26 cellular contexts compared by ENCODE assay signal in the genomic region with DNA sequence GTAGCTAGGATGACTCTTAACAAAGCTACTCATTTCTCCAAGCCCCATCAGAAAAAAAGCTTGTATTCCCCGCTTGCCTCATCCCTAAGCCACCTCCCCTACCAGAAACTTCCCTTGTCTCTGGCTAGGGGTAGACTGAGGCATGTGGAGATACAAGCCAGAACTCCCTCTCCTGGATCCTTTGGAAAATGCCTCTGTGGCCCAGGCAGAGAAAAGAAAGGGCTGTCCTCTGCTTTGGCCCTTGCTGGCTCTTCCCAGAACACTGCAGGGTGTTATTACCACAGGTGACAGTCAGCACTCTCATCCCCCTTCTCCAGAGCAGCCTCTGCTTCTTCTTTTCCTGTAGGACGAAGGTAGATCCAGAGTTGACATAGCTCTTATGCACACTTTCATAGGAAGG. TPM values are rescaled to one million over a fixed set of nuclear protein-coding genes. Genes with fewer than 3 reads are reported as not detected.
DNase-seq lines count a peak whose midpoint lies in the region; ATAC-seq and TF ChIP-seq lines count a peak whose summit lies in the region.
"Had no signal": no experiment of that assay in that cellular context is flagged by ENCODE, and none has a peak within 500 bp of the region (broad histone marks: within the 10 kb centered on the region; RNA-seq: fewer than 3 reads in every experiment).

No MANE protein-coding gene starts in this region.

- H3K27ac Mint-ChIP-seq in activated naive CD4-positive, alpha-beta T cell treated with anti-CD3 and anti-CD28 coated beads, Interleukin-2, amount 50 U/mL, for 72 hours = peak overlapping the region; percentile 44 to 73
- H3K27ac Mint-ChIP-seq in activated naive CD4-positive, alpha-beta T cell treated with anti-CD3 and anti-CD28 coated beads for 36 hours = no peak overlapping the region
- peak overlapping the region; percentile 91 for H3K27ac Mint-ChIP-seq in WTC11
- peak overlapping the region; percentile 52 for H3K27ac Mint-ChIP-seq in stimulated activated effector memory CD8-positive, alpha-beta T cell treated with anti-CD3 and anti-CD28 coated beads, Interleukin-12 subunit alpha, Interleukin-12 subunit beta, amount 100 ng/mL, for 72 hours
- H3K27ac Mint-ChIP-seq: activated B cell treated with CpG ODN at 0.5 μM for 24 hours; activated CD8-positive, alpha-beta T cell treated with anti-CD3 and anti-CD28 coated beads, Interleukin-2, amount 10 ng/mL, durations not matched to agents 7 days and 5 days; activated naive CD8-positive, alpha-beta T cell; T-helper 2 cell treated with Interferon-gamma antibody and Interleukin-4, amounts not matched to agents 5 μg/mL and 100 μg/mL, for 36 hours had no signal

- H3K9ac ChIP-seq in iPS-18a (ENCODE audit: low read length) = no peak overlapping the region

- H3K4me1 Mint-ChIP-seq in activated naive CD4-positive, alpha-beta T cell treated with anti-CD3 and anti-CD28 coated beads for 36 hours (ENCODE audit: low read depth) = peaks cover 12% of the 10 kb centered on the region
- H3K4me1 Mint-ChIP-seq in WTC11 = peaks cover 43% of the 10 kb centered on the region
- H3K4me1 Mint-ChIP-seq in stimulated activated effector memory CD8-positive, alpha-beta T cell treated with anti-CD3 and anti-CD28 coated beads, Interleukin-12 subunit alpha, Interleukin-12 subunit beta, amount 100 ng/mL, for 72 hours = peaks cover 23% of the 10 kb centered on the region
- H3K4me1 Mint-ChIP-seq: activated B cell treated with CpG ODN at 0.5 μM for 24 hours had no signal

- H3K27me3 Mint-ChIP-seq in activated naive CD4-positive, alpha-beta T cell treated with anti-CD3 and anti-CD28 coated beads for 36 hours (ENCODE audit: low read depth) = no peaks in the 10 kb centered on the region
- H3K27me3 Mint-ChIP-seq in WTC11 (ENCODE audit: low read depth) = no peaks in the 10 kb centered on the region
- H3K27me3 Mint-ChIP-seq: activated B cell treated with CpG ODN at 0.5 μM for 24 hours; activated naive CD8-positive, alpha-beta T cell had no signal

- peaks cover 31% of the 10 kb centered on the region for H3K36me3 ChIP-seq in iPS-18a (ENCODE audit: control insufficient read depth, low read depth, low read length)
- H3K36me3 ChIP-seq: uterus had no signal

- H3K4me1 ChIP-seq in iPS-18a (ENCODE audit: control insufficient read depth, low read depth, low read length) = peaks cover 29% of the 10 kb centered on the region
- H3K4me1 ChIP-seq in right cardiac atrium (ENCODE audit: control insufficient read depth, insufficient read depth, low read length) = peaks cover 2% of the 10 kb centered on the region
- H3K4me1 ChIP-seq: uterus had no signal

- H3K27ac ChIP-seq in iPS-18a (ENCODE audit: low read length) (peak overlapping the region; percentile 29), right cardiac atrium (ENCODE audit: low read length) (no peak overlapping the region)
- H3K27ac ChIP-seq: BLaER1 treated with 17β-estradiol and CSF1 and Interleukin-3, amounts not matched to agents 10 nM and 100 nM; left lung; SK-N-MC; uterus had no signal

- H3K9me3 ChIP-seq in iPS-18a (ENCODE audit: control insufficient read depth, low read depth, low read length) (no peaks in the 10 kb centered on the region), right cardiac atrium (ENCODE audit: control insufficient read depth, low read length) (no peaks in the 10 kb centered on the region)
- H3K9me3 ChIP-seq: BLaER1 treated with 17β-estradiol and CSF1 and Interleukin-3, amounts not matched to agents 10 nM and 100 nM; left lung; MG63; uterus had no signal

- H3K27me3 ChIP-seq in iPS-18a (ENCODE audit: control insufficient read depth, insufficient read depth, low read length) (no peaks in the 10 kb centered on the region), right cardiac atrium (ENCODE audit: control insufficient read depth, insufficient read depth) (no peaks in the 10 kb centered on the region)
- H3K27me3 ChIP-seq: BLaER1 treated with 17β-estradiol and CSF1 and Interleukin-3, amounts not matched to agents 10 nM and 100 nM; left lung; MG63; uterus had no signal

- intact Hi-C loops in activated naive CD4-positive, alpha-beta T cell treated with anti-CD3 and anti-CD28 coated beads for 36 hours (cut with micrococcal nuclease) = no loop called here
- intact Hi-C loops in right cardiac atrium (cut with DNase I) = no loop called here

- no peak overlapping the region for H3K4me3 Mint-ChIP-seq in activated naive CD4-positive, alpha-beta T cell treated with anti-CD3 and anti-CD28 coated beads for 36 hours
- H3K4me3 Mint-ChIP-seq in WTC11 = no peak overlapping the region
- no peak overlapping the region for H3K4me3 Mint-ChIP-seq in stimulated activated effector memory CD8-positive, alpha-beta T cell treated with anti-CD3 and anti-CD28 coated beads, Interleukin-12 subunit alpha, Interleukin-12 subunit beta, amount 100 ng/mL, for 72 hours
- H3K4me3 Mint-ChIP-seq: activated B cell treated with CpG ODN at 0.5 μM for 24 hours; activated CD8-positive, alpha-beta T cell treated with anti-CD3 and anti-CD28 coated beads, Interleukin-2, amount 10 ng/mL, durations not matched to agents 7 days and 5 days; activated naive CD8-positive, alpha-beta T cell; T-helper 2 cell treated with Interferon-gamma antibody and Interleukin-4, amounts not matched to agents 5 μg/mL and 100 μg/mL, for 36 hours had no signal

- CTCF ChIA-PET in activated naive CD4-positive, alpha-beta T cell treated with anti-CD3 and anti-CD28 coated beads for 36 hours (lab: Charles Lee) = interaction anchor here (0.6 to 1.8 kb wide), 5 partner anchors 42 to 156 kb away, joined by 3 to 4 read pairs (median 3); no protein-coding TSS in a partner anchor
- CTCF ChIA-PET in WTC11 (lab: Charles Lee) = interaction anchor here (0.9 to 3.2 kb wide), 24 partner anchors 8 to 491 kb away, joined by 3 to 16 read pairs (median 4); partner anchors contain the start of genes CHP1, DNAJC17, EXD1 and GCHFR

- H3K36me3 Mint-ChIP-seq in activated naive CD4-positive, alpha-beta T cell treated with anti-CD3 and anti-CD28 coated beads, Interleukin-2, amount 50 U/mL, for 72 hours = peaks cover 0 to 6% of the 10 kb centered on the region in 2 donors
- H3K36me3 Mint-ChIP-seq in activated naive CD4-positive, alpha-beta T cell treated with anti-CD3 and anti-CD28 coated beads for 36 hours (ENCODE audit: low read depth) = peaks cover 24% of the 10 kb centered on the region
- peaks cover 25% of the 10 kb centered on the region for H3K36me3 Mint-ChIP-seq in WTC11
- peaks cover 87% of the 10 kb centered on the region for H3K36me3 Mint-ChIP-seq in stimulated activated effector memory CD8-positive, alpha-beta T cell treated with anti-CD3 and anti-CD28 coated beads, Interleukin-12 subunit alpha, Interleukin-12 subunit beta, amount 100 ng/mL, for 72 hours
- H3K36me3 Mint-ChIP-seq: activated naive CD8-positive, alpha-beta T cell had no signal

- WGBS in right cardiac atrium = 94% methylated on average over 2 of the region's 2 CpGs

- ATAC-seq in activated naive CD4-positive, alpha-beta T cell treated with anti-CD3 and anti-CD28 coated beads, Interleukin-2, amount 50 U/mL, for 72 hours = no peak
- ATAC-seq in WTC11 = peak; percentile 62
- ATAC-seq in stimulated activated effector memory CD8-positive, alpha-beta T cell treated with anti-CD3 and anti-CD28 coated beads, Interleukin-12 subunit alpha, Interleukin-12 subunit beta, amount 100 ng/mL, for 72 hours = no peak
- no peak for ATAC-seq in right cardiac atrium
- ATAC-seq: activated CD8-positive, alpha-beta T cell treated with anti-CD3 and anti-CD28 coated beads, Interleukin-2, amount 10 ng/mL, durations not matched to agents 7 days and 5 days; left lung had no signal

- TF ChIP-seq CTCF in WTC11 (IDR thresholded peaks at IDR 0.05) = no peak

- no peaks in the 10 kb centered on the region for H3K9me3 Mint-ChIP-seq in activated naive CD4-positive, alpha-beta T cell treated with anti-CD3 and anti-CD28 coated beads, Interleukin-2, amount 50 U/mL, for 72 hours
- no peaks in the 10 kb centered on the region for H3K9me3 Mint-ChIP-seq in activated naive CD4-positive, alpha-beta T cell treated with anti-CD3 and anti-CD28 coated beads for 36 hours
- no peaks in the 10 kb centered on the region for H3K9me3 Mint-ChIP-seq in WTC11
- H3K9me3 Mint-ChIP-seq in stimulated activated effector memory CD8-positive, alpha-beta T cell treated with anti-CD3 and anti-CD28 coated beads, Interleukin-12 subunit alpha, Interleukin-12 subunit beta, amount 100 ng/mL, for 72 hours = no peaks in the 10 kb centered on the region
- H3K9me3 Mint-ChIP-seq: activated B cell treated with CpG ODN at 0.5 μM for 24 hours; T-helper 2 cell treated with Interferon-gamma antibody and Interleukin-4, amounts not matched to agents 5 μg/mL and 100 μg/mL, for 36 hours had no signal

- DNase-seq in activated naive CD4-positive, alpha-beta T cell treated with anti-CD3 and anti-CD28 coated beads, Interleukin-2, amount 50 U/mL, for 72 hours (ENCODE audit: low spot score in 2 of 2) = peak in 1 of 2 donors; percentile 30
- DNase-seq in activated naive CD4-positive, alpha-beta T cell treated with anti-CD3 and anti-CD28 coated beads for 36 hours = no peak
- DNase-seq in WTC11 (ENCODE audit: low spot score) = no peak
- no peak for DNase-seq in stimulated activated effector memory CD8-positive, alpha-beta T cell treated with anti-CD3 and anti-CD28 coated beads, Interleukin-12 subunit alpha, Interleukin-12 subunit beta, amount 100 ng/mL, for 72 hours (ENCODE audit: low spot score in 2 of 2)
- DNase-seq in right cardiac atrium = no peak
- DNase-seq in effector CD4-positive, alpha-beta T cell = no peak
- DNase-seq in NAMALWA (ENCODE audit: low spot score) = no peak
- DNase-seq: ACHN; activated B cell treated with CpG ODN at 0.5 μM for 24 hours; activated CD8-positive, alpha-beta T cell treated with anti-CD3 and anti-CD28 coated beads, Interleukin-2, amount 10 ng/mL, durations not matched to agents 7 days and 5 days; activated T-cell treated with anti-CD3 and anti-CD28 coated beads, Interleukin-2, amount 50 U/mL, for 48 hours; glutamatergic neuron; left lung; MG63; NCI-H1436; NCI-H510A treated with DMSO at 0.1 percent for 48 hours; posterior cingulate gyrus; uterus had no signal

- POLR2A ChIA-PET in WTC11 (lab: Charles Lee) = interaction anchor here (0.5 to 0.6 kb wide), 3 partner anchors 38 to 150 kb away, joined by 3 to 9 read pairs (median 4); no protein-coding TSS in a partner anchor

- no peak overlapping the region for H3K4me3 ChIP-seq in iPS-18a (ENCODE audit: low read length)
- H3K4me3 ChIP-seq in right cardiac atrium (ENCODE audit: low read length) = no peak overlapping the region
- H3K4me3 ChIP-seq: BLaER1 treated with 17β-estradiol and CSF1 and Interleukin-3, amounts not matched to agents 10 nM and 100 nM; left lung; MG63; SK-N-MC; uterus had no signal

RNA-seq across cellular contexts. Expression of gene RMDN3, which starts 15.2 kb away (rescaled TPM):
- 10 to 100 TPM; 18.5 to 23.1 TPM for total RNA-seq in activated naive CD4-positive, alpha-beta T cell treated with anti-CD3 and anti-CD28 coated beads, Interleukin-2, amount 50 U/mL, for 72 hours
- 10 to 100 TPM; 17.8 to 19.2 TPM for total RNA-seq in activated naive CD4-positive, alpha-beta T cell treated with anti-CD3 and anti-CD28 coated beads for 36 hours
- 21.7 to 25.9 TPM (median 22.8 TPM) in 3 replicates for total RNA-seq in WTC11 (2021)
- 10 to 100 TPM; 15.4 to 21.0 (median 18.0) TPM for total RNA-seq in right cardiac atrium
- 17.6 TPM for polyA plus RNA-seq in right cardiac atrium

RNA-seq across cellular contexts. Expression of gene GCHFR, which starts 24.0 kb away (rescaled TPM):
- total RNA-seq in activated naive CD4-positive, alpha-beta T cell treated with anti-CD3 and anti-CD28 coated beads, Interleukin-2, amount 50 U/mL, for 72 hours = 10 to 100 TPM; 15.9 to 72.6 TPM
- total RNA-seq in activated naive CD4-positive, alpha-beta T cell treated with anti-CD3 and anti-CD28 coated beads for 36 hours = 10 to 100 TPM; 28.1 to 32.7 TPM
- total RNA-seq in WTC11 (2021) (42.3 to 63.8 TPM (median 62.9 TPM) in 3 replicates), right cardiac atrium (10 to 100 TPM in 1 of 4 donors, 1 to 10 TPM in 3; 6.1 to 11.5 (median 7.6) TPM)
- polyA plus RNA-seq in right cardiac atrium = 14.9 TPM

RNA-seq across cellular contexts. Expression of gene C15orf62, which starts 29.9 kb away (rescaled TPM):
- total RNA-seq in activated naive CD4-positive, alpha-beta T cell treated with anti-CD3 and anti-CD28 coated beads, Interleukin-2, amount 50 U/mL, for 72 hours = 1 to 10 TPM in 1 of 2 donors, under 1 TPM in 1; 0.52 to 2.0 TPM
- under 1 TPM; 0.10 to 0.33 TPM for total RNA-seq in activated naive CD4-positive, alpha-beta T cell treated with anti-CD3 and anti-CD28 coated beads for 36 hours
- 0.46 to 0.92 TPM (median 0.72 TPM) in 3 replicates for total RNA-seq in WTC11 (2021)
- total RNA-seq in right cardiac atrium = under 1 TPM; 0.17 to 0.41 (median 0.31) TPM
- 0.25 TPM for polyA plus RNA-seq in right cardiac atrium
- total RNA-seq: RPMI7951, skeletal muscle tissue had no signal
- polyA plus RNA-seq: neural cell had no signal

RNA-seq across cellular contexts. Expression of gene RAD51, which starts 44.9 kb away (rescaled TPM):
- total RNA-seq in activated naive CD4-positive, alpha-beta T cell treated with anti-CD3 and anti-CD28 coated beads, Interleukin-2, amount 50 U/mL, for 72 hours = 10 to 100 TPM; 39.5 to 79.9 TPM
- 10 to 100 TPM; 65.8 to 68.8 TPM for total RNA-seq in activated naive CD4-positive, alpha-beta T cell treated with anti-CD3 and anti-CD28 coated beads for 36 hours
- total RNA-seq in WTC11 (2021) (29.7 to 36.4 TPM (median 31.0 TPM) in 3 replicates), right cardiac atrium (1 to 10 TPM in 2 of 4 donors, under 1 TPM in 2; 0.20 to 1.4 (median 0.81) TPM)
- 0.25 TPM for polyA plus RNA-seq in right cardiac atrium
